Comparison of ENCODE assay signal across 21 cellular contexts in the genomic region with DNA sequence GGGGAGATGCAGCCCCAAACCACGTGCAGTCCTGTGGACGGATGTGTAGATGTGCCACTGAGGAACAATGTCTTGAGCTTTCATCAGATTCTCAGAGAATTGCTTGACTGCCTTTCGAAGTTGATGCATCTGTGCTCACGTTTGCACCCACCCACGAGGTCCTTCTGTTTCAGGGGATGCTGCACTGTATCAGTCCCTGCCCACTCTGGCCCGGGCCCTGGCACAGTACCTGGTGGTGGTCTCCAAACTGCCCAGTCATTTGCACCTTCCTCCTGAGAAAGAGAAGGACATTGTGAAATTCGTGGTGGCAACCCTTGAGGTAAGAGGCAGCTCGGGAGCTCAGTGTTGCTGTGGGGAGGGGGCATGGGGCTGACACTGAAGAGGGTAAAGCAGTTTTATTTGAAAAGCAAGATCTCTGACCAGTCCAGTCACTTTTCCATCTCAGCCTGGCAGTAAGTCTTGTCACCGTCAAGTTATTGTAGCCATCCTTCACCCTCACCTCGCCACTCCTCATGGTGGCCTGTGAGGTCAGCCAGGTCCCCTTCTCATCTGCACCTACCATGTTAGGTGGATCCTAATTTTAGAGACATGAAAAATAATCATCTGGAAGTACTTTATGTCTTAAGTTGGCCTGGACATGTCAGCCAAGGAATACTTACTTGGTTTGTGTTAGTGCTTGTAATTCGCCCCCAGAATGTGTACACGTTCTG. TPM values are rescaled to one million over a fixed set of nuclear protein-coding genes. Genes with fewer than 3 reads are reported as not detected.
A peak's percentile ranks its signal among the peaks of the same experiment; 100 is the strongest.
DNase-seq lines count a peak whose midpoint lies in the region; ATAC-seq, FAIRE-seq and TF ChIP-seq lines count a peak whose summit lies in the region.
"Had no signal": no experiment of that assay in that cellular context is flagged by ENCODE, and none has a peak within 500 bp of the region (broad histone marks: within the 10 kb centered on the region; RNA-seq: fewer than 3 reads in every experiment).

No MANE protein-coding gene starts in this region.

- no peaks in the 10 kb centered on the region for H3K9me3 Mint-ChIP-seq in CD4-positive, alpha-beta T cell
- H3K9me3 Mint-ChIP-seq: CD8-positive, alpha-beta T cell had no signal

- no peak overlapping the region for H4K8ac ChIP-seq in neuronal stem cell (ENCODE audit: low read depth, low read length)

- H3K27me3 Mint-ChIP-seq in CD4-positive, alpha-beta T cell, result no peaks in the 10 kb centered on the region

- no peak overlapping the region for H3K9ac ChIP-seq in neuronal stem cell (ENCODE audit: low read depth, low read length, poor library complexity)
- H3K9ac ChIP-seq: BLaER1, GM23248 had no signal

- no peak overlapping the region for H3K18ac ChIP-seq in neuronal stem cell (ENCODE audit: low read length)

- no peak overlapping the region for H2BK15ac ChIP-seq in neuronal stem cell (ENCODE audit: low read length)

- FAIRE-seq in bronchial epithelial cell (lab: Jason Lieb, UNC) (peak; percentile 66), GM12891 (lab: Jason Lieb, UNC) (no peak)
- FAIRE-seq: GM12892, GM18507 had no signal

- H2BK120ac ChIP-seq in neuronal stem cell (ENCODE audit: low read depth, low read length), result no peak overlapping the region

- H3K14ac ChIP-seq in neuronal stem cell (ENCODE audit: low read length), result no peak overlapping the region

- no peak overlapping the region for H2AK5ac ChIP-seq in neuronal stem cell (ENCODE audit: low read depth, low read length)

- peak; percentile 54 to 60 for ATAC-seq in gastrocnemius medialis
- no peak for ATAC-seq in CD4-positive, alpha-beta T cell (ENCODE audit: poor library complexity)
- ATAC-seq: CD8-positive, alpha-beta T cell had no signal

- intact Hi-C loops in gastrocnemius medialis (cut with DNase I; ENCODE audit: low total_unique reads), result no loop called here
- intact Hi-C loops in CD4-positive, alpha-beta T cell (cut with DNase I, micrococcal nuclease), result no loop called here

- no CpG with 5 or more reads among the region's 12 CpGs for WGBS in neuronal stem cell (ENCODE audit: extremely low coverage in 2 of 2, insufficient read length in 2 of 2, insufficient replicate concordance in 1 of 2), 2 donors

- POLR2A ChIA-PET in CD4-positive, alpha-beta T cell (lab: Charles Lee), result no interaction called here

- H2BK5ac ChIP-seq in neuronal stem cell (ENCODE audit: low read length), result no peak overlapping the region

- H3K4me3 ChIP-seq in bronchial epithelial cell (ENCODE audit: low read depth, low read length) (no peak overlapping the region), neuronal stem cell (ENCODE audit: low read length in 2 of 2) (peak overlapping the region in 1 of 2 donors; percentile 23), gastrocnemius medialis (no peak overlapping the region)
- H3K4me3 ChIP-seq: BLaER1, GM23248, HAP-1 had no signal

- H3K4me1 Mint-ChIP-seq in CD4-positive, alpha-beta T cell (ENCODE audit: low read depth), result no peaks in the 10 kb centered on the region

- H3K27ac Mint-ChIP-seq in CD4-positive, alpha-beta T cell, result no peak overlapping the region
- H3K27ac Mint-ChIP-seq: CD8-positive, alpha-beta T cell had no signal

- CTCF ChIA-PET in CD4-positive, alpha-beta T cell (lab: Charles Lee), result no interaction called here

- no peak overlapping the region for H4K91ac ChIP-seq in neuronal stem cell (ENCODE audit: low read depth, low read length, poor library complexity)

- peaks cover 2% of the 10 kb centered on the region for H3K79me1 ChIP-seq in neuronal stem cell (ENCODE audit: low read depth, low read length)

- in situ Hi-C loops in gastrocnemius medialis (cut with MboI; ENCODE audit: low sequenced_read_pairs in 4 of 4), result loop anchor here in 1 of 4 donors (25.0 kb wide), 1 partner anchor 250 kb away; a partner anchor contains a TSS

- no peak overlapping the region for H2AFZ ChIP-seq in neuronal stem cell (ENCODE audit: low read length)
- H2AFZ ChIP-seq: GM23248 had no signal

- no peak overlapping the region for H3K4me3 Mint-ChIP-seq in CD4-positive, alpha-beta T cell
- H3K4me3 Mint-ChIP-seq: CD14-positive monocyte; CD8-positive, alpha-beta T cell had no signal

- H3K4ac ChIP-seq in neuronal stem cell (ENCODE audit: low read length), result no peak overlapping the region

- H3K36me3 Mint-ChIP-seq in CD4-positive, alpha-beta T cell (ENCODE audit: low read depth), result peaks cover 89% of the 10 kb centered on the region

- DNase-seq in activated effector memory CD4-positive, alpha-beta T cell treated with anti-CD3 and anti-CD28 coated beads, Interleukin-2, amount 50 U/mL, for 16 hours, result peak; percentile 33
- DNase-seq in activated effector memory CD4-positive, alpha-beta T cell treated with Interleukin-2 at 50 U/mL for 16 hours, result no peak
- no peak for DNase-seq in bronchial epithelial cell (ENCODE audit: low read depth)
- DNase-seq in neuronal stem cell (ENCODE audit: low spot score), result no peak
- peak in 1 of 2 donors; percentile 9 for DNase-seq in gastrocnemius medialis
- no peak for DNase-seq in GM12891 (ENCODE audit: insufficient read length, low spot score)
- no peak for DNase-seq in CD4-positive, alpha-beta T cell
- DNase-seq: 8988T; Calu3; CD8-positive, alpha-beta T cell; DMS53; DND-41; EL; GM23248 had no signal

- TF ChIP-seq CTCF in bronchial epithelial cell (IDR thresholded peaks at IDR 0.05; ENCODE audit: insufficient read depth, low read length, severe bottlenecking) (no peak), gastrocnemius medialis (IDR thresholded peaks at IDR 0.05 in 4 of 5, conservative IDR thresholded peaks at IDR 0.05 in 1 of 5) (no peak)
- TF ChIP-seq CTCF in CD4-positive, alpha-beta T cell (IDR thresholded peaks at IDR 0.05), result no peak

- H3K4me1 ChIP-seq in neuronal stem cell (ENCODE audit: control insufficient read depth in 2 of 2, insufficient read depth in 1 of 2, low read depth in 1 of 2, low read length in 2 of 2) (no peaks in the 10 kb centered on the region), gastrocnemius medialis (no peaks in the 10 kb centered on the region)
- H3K4me1 ChIP-seq: HAP-1 had no signal

- H3K4me2 ChIP-seq in neuronal stem cell (ENCODE audit: insufficient read depth, low read length, poor library complexity, severe bottlenecking), result no peak overlapping the region
- H3K4me2 ChIP-seq: BLaER1 had no signal

- peaks cover 35% of the 10 kb centered on the region for H3K36me3 ChIP-seq in bronchial epithelial cell (ENCODE audit: control insufficient read depth, insufficient read depth, low read length)
- peaks cover 56 to 97% of the 10 kb centered on the region in 2 donors for H3K36me3 ChIP-seq in neuronal stem cell (replicated peaks in 1 of 2; ENCODE audit: control insufficient read depth in 2 of 2, insufficient read depth in 2 of 2, low read length in 2 of 2)
- peaks cover 0 to 86% of the 10 kb centered on the region in 2 donors for H3K36me3 ChIP-seq in gastrocnemius medialis

- no peak for TF ChIP-seq POLR2A in gastrocnemius medialis (IDR thresholded peaks at IDR 0.05)
- TF ChIP-seq POLR2A in GM12891 (IDR thresholded peaks at IDR 0.05; ENCODE audit: low read depth, low read length), result no peak

- H3K23ac ChIP-seq in neuronal stem cell (ENCODE audit: low read depth, low read length, poor library complexity), result peak overlapping the region; percentile 17

- H3K27ac ChIP-seq in neuronal stem cell (replicated peaks; ENCODE audit: low read length) (no peak overlapping the region), gastrocnemius medialis (peak overlapping the region in 1 of 4 donors; percentile 26)
- H3K27ac ChIP-seq in CD4-positive, alpha-beta T cell (ENCODE audit: low read depth, low read length), result no peak overlapping the region
- H3K27ac ChIP-seq: BLaER1, GM23248, HL-60 had no signal

- no peak overlapping the region for H2BK12ac ChIP-seq in neuronal stem cell (ENCODE audit: low read length)

- H3K27me3 ChIP-seq in bronchial epithelial cell (ENCODE audit: control insufficient read depth, insufficient read depth, low read length) (no peaks in the 10 kb centered on the region), neuronal stem cell (ENCODE audit: control insufficient read depth in 3 of 3, insufficient read depth in 3 of 3, low read depth in 1 of 3, low read length in 3 of 3) (no peaks in the 10 kb centered on the region), gastrocnemius medialis (no peaks in the 10 kb centered on the region)
- H3K27me3 ChIP-seq in CD4-positive, alpha-beta T cell (ENCODE audit: control insufficient read depth, insufficient read depth, low read length), result no peaks in the 10 kb centered on the region
- H3K27me3 ChIP-seq: BLaER1 had no signal

- H3K9me3 ChIP-seq in neuronal stem cell (replicated peaks in 1 of 2; ENCODE audit: control insufficient read depth in 2 of 2, insufficient read depth in 1 of 2, low read depth in 1 of 2, low read length in 2 of 2) (peaks cover 0 to 2% of the 10 kb centered on the region in 2 donors), gastrocnemius medialis (no peaks in the 10 kb centered on the region)
- no peaks in the 10 kb centered on the region for H3K9me3 ChIP-seq in CD4-positive, alpha-beta T cell (ENCODE audit: control insufficient read depth, low read length)
- H3K9me3 ChIP-seq: BLaER1, HAP-1 had no signal

TF ChIP-seq in GM12891, 5 proteins besides CTCF, POLR2A, EP300 and RAD21:
- TF ChIP-seq POLR2AphosphoS5 (IDR thresholded peaks at IDR 0.05; ENCODE audit: low read depth, low read length) (no peak), PAX5 (IDR thresholded peaks at IDR 0.05; ENCODE audit: insufficient read depth, low read length, severe bottlenecking) (no peak), SPI1 (IDR thresholded peaks at IDR 0.05; ENCODE audit: low read depth, low read length) (no peak), TAF1 (IDR thresholded peaks at IDR 0.05; ENCODE audit: low read depth, low read length) (no peak), POU2F2 (IDR thresholded peaks at IDR 0.05; ENCODE audit: low read depth, low read length) (no peak)

RNA-seq across cellular contexts. Expression of a gene that starts 36.4 kb away (rescaled TPM):
- total RNA-seq in bronchial epithelial cell, result 0.26 and 0.64 TPM in 2 replicates
- polyA plus RNA-seq in neuronal stem cell (2013, experiment 1 of 2), result 0.13 TPM
- polyA plus RNA-seq in neuronal stem cell (2013, experiment 2 of 2), result 0.12 TPM
- total RNA-seq in gastrocnemius medialis, result 1 to 10 TPM in 1 of 4 donors, under 1 TPM in 3; 0.36 to 1.5 (median 0.48) TPM
- 1.1 TPM for polyA plus RNA-seq in GM12891 (2012; ENCODE audit: low read depth, missing spikeins)
- total RNA-seq in CD4-positive, alpha-beta T cell, result under 1 TPM; 0.67 to 0.74 TPM
- total RNA-seq: GM23248, HT1080 had no signal
- polyA plus RNA-seq: CD14-positive monocyte, GM23248 had no signal
